ENCODE assay signal across 11 cellular contexts in genomic region chr10:72107325-72108003, GRCh38. TPM values are rescaled to one million over a fixed set of nuclear protein-coding genes. Genes with fewer than 3 reads are reported as not detected.
DNase-seq lines count a peak whose midpoint lies in the region; ATAC-seq and TF ChIP-seq lines count a peak whose summit lies in the region.
"Had no signal": no experiment of that assay in that cellular context is flagged by ENCODE, and none has a peak within 500 bp of the region (broad histone marks: within the 10 kb centered on the region; RNA-seq: fewer than 3 reads in every experiment).

No MANE protein-coding gene starts in this region.

- TF ChIP-seq CTCF in MM.1S (IDR thresholded peaks at IDR 0.05; ENCODE audit: low read length) (no peak), mammary epithelial cell (conservative IDR thresholded peaks at IDR 0.05 in 1 of 2, IDR thresholded peaks at IDR 0.05 in 1 of 2; ENCODE audit: extremely low read depth in 1 of 2, insufficient read depth in 1 of 2, low read depth in 1 of 2, low read length in 2 of 2) (no peak), GM23338 (conservative IDR thresholded peaks at IDR 0.05; ENCODE audit: low read depth in 2 of 2) (no peak)

- H3K9me3 ChIP-seq in MM.1S (replicated peaks; ENCODE audit: insufficient read depth, low read length) (no peaks in the 10 kb centered on the region), mammary epithelial cell (replicated peaks; ENCODE audit: insufficient read depth, low read length) (no peaks in the 10 kb centered on the region)
- H3K9me3 ChIP-seq: BE2C had no signal

- H3K4me3 Mint-ChIP-seq in activated T-cell treated with anti-CD3 and anti-CD28 coated beads, Interleukin-2, amount 50 U/mL, for 24 hours = peak overlapping the region; percentile 71
- peak overlapping the region; percentile 56 for H3K4me3 Mint-ChIP-seq in stimulated activated effector memory CD8-positive, alpha-beta T cell treated with anti-CD3 and anti-CD28 coated beads, Interleukin-12 subunit alpha, Interleukin-12 subunit beta, amount 100 ng/mL, for 72 hours
- no peak overlapping the region for H3K4me3 Mint-ChIP-seq in GM23338

- H3K27ac ChIP-seq in MM.1S (ENCODE audit: low read length) (peak overlapping the region; percentile 50; the same call in 1 of the 2 replicates), mammary epithelial cell (ENCODE audit: insufficient read depth, low read depth, low read length) (peak overlapping the region; percentile 95), GM23338 (ENCODE audit: low read depth) (no peak overlapping the region)
- H3K27ac ChIP-seq: parathyroid adenoma had no signal

- intact Hi-C loops in mammary epithelial cell (cut with micrococcal nuclease) = no loop called here

- H3K4me2 ChIP-seq in MM.1S (ENCODE audit: low read depth, low read length) (peak overlapping the region; percentile 54), mammary epithelial cell (ENCODE audit: insufficient read depth, low read depth, low read length) (peak overlapping the region; percentile 50), GM23338 (no peak overlapping the region)

- H3K4me1 ChIP-seq in MM.1S (ENCODE audit: low read length) (peaks cover 40% of the 10 kb centered on the region), mammary epithelial cell (ENCODE audit: insufficient read depth, low read length) (peaks cover 24% of the 10 kb centered on the region), GM23338 (ENCODE audit: insufficient read depth) (no peaks in the 10 kb centered on the region)
- H3K4me1 ChIP-seq: parathyroid adenoma had no signal

- in situ Hi-C loops in mammary epithelial cell (cut with MboI; ENCODE audit: low sequenced_read_pairs in 2 of 2) = no loop called here

- H3K9me2 ChIP-seq in MM.1S (replicated peaks; ENCODE audit: insufficient read depth, low read length) (no peaks in the 10 kb centered on the region), GM23338 (ENCODE audit: insufficient read depth) (no peaks in the 10 kb centered on the region)

- H3K27me3 ChIP-seq in MM.1S (replicated peaks; ENCODE audit: insufficient read depth, low read length) (no peaks in the 10 kb centered on the region), mammary epithelial cell (ENCODE audit: insufficient read depth, low read length) (no peaks in the 10 kb centered on the region), GM23338 (ENCODE audit: insufficient read depth) (no peaks in the 10 kb centered on the region)
- H3K27me3 ChIP-seq: BE2C had no signal

- peak overlapping the region; percentile 6; the same call in 1 of the 2 replicates for H3K9ac ChIP-seq in MM.1S (ENCODE audit: low read length)
- H3K9ac ChIP-seq in mammary epithelial cell (ENCODE audit: insufficient read depth, low read length) = no peak overlapping the region
- H3K9ac ChIP-seq: parathyroid adenoma had no signal

- H3K36me3 ChIP-seq in MM.1S (replicated peaks; ENCODE audit: insufficient read depth, low read length) (no peaks in the 10 kb centered on the region), mammary epithelial cell (ENCODE audit: insufficient read depth, low read length) (no peaks in the 10 kb centered on the region), GM23338 (ENCODE audit: insufficient read depth) (no peaks in the 10 kb centered on the region)
- H3K36me3 ChIP-seq: BE2C had no signal

- peak; percentile 71 for ATAC-seq in stimulated activated effector memory CD8-positive, alpha-beta T cell treated with anti-CD3 and anti-CD28 coated beads, Interleukin-12 subunit alpha, Interleukin-12 subunit beta, amount 100 ng/mL, for 72 hours
- no peak for ATAC-seq in GM23338
- no peak for ATAC-seq in HG03520 (IDR thresholded peaks at IDR 0.05; ENCODE audit: unreplicated experiment)

- peaks cover 79% of the 10 kb centered on the region for H3K4me1 Mint-ChIP-seq in activated T-cell treated with anti-CD3 and anti-CD28 coated beads, Interleukin-2, amount 50 U/mL, for 24 hours (ENCODE audit: low read depth)
- H3K4me1 Mint-ChIP-seq in stimulated activated effector memory CD8-positive, alpha-beta T cell treated with anti-CD3 and anti-CD28 coated beads, Interleukin-12 subunit alpha, Interleukin-12 subunit beta, amount 100 ng/mL, for 72 hours = peaks cover 44% of the 10 kb centered on the region
- H3K4me1 Mint-ChIP-seq in GM23338 = peaks cover 2% of the 10 kb centered on the region; the same call in 1 of the 3 replicates

- peak overlapping the region; percentile 9; the same call in 1 of the 2 replicates for H3K4me3 ChIP-seq in MM.1S (ENCODE audit: low read length)
- H3K4me3 ChIP-seq in mammary epithelial cell (replicated peaks in 1 of 3; ENCODE audit: insufficient read depth in 1 of 3, low read depth in 2 of 3, low read length in 3 of 3) = peak overlapping the region in 1 of 3 experiments; percentile 12
- H3K4me3 ChIP-seq in GM23338 = no peak overlapping the region

- no TSS peak for BruUV-seq in mammary epithelial cell (replicated peaks; lab: Mats Ljungman, UMichigan)

- H3F3A ChIP-seq in MM.1S (ENCODE audit: insufficient read depth, low read length) (peaks cover 7% of the 10 kb centered on the region; the same call in 1 of the 2 replicates), GM23338 (replicated peaks; ENCODE audit: low read depth) (no peaks in the 10 kb centered on the region)

- CTCF ChIA-PET in mammary epithelial cell (lab: Charles Lee; ENCODE audit: low non-redundant PET) = no interaction called here

- no peaks in the 10 kb centered on the region for H3K27me3 Mint-ChIP-seq in activated T-cell treated with anti-CD3 and anti-CD28 coated beads, Interleukin-2, amount 50 U/mL, for 24 hours
- no peaks in the 10 kb centered on the region for H3K27me3 Mint-ChIP-seq in GM23338 (ENCODE audit: insufficient read depth, low read depth, poor library complexity)

- peak overlapping the region; percentile 93 for H3K27ac Mint-ChIP-seq in activated T-cell treated with anti-CD3 and anti-CD28 coated beads, Interleukin-2, amount 50 U/mL, for 24 hours
- H3K27ac Mint-ChIP-seq in stimulated activated effector memory CD8-positive, alpha-beta T cell treated with anti-CD3 and anti-CD28 coated beads, Interleukin-12 subunit alpha, Interleukin-12 subunit beta, amount 100 ng/mL, for 72 hours = peak overlapping the region; percentile 91
- no peak overlapping the region for H3K27ac Mint-ChIP-seq in GM23338

- H3K9me3 Mint-ChIP-seq in activated T-cell treated with anti-CD3 and anti-CD28 coated beads, Interleukin-2, amount 50 U/mL, for 24 hours = no peaks in the 10 kb centered on the region
- H3K9me3 Mint-ChIP-seq in stimulated activated effector memory CD8-positive, alpha-beta T cell treated with anti-CD3 and anti-CD28 coated beads, Interleukin-12 subunit alpha, Interleukin-12 subunit beta, amount 100 ng/mL, for 72 hours = no peaks in the 10 kb centered on the region
- H3K9me3 Mint-ChIP-seq in GM23338 = no peaks in the 10 kb centered on the region

- H2AFZ ChIP-seq in MM.1S (ENCODE audit: low read length) (peak overlapping the region; percentile 51; the same call in 1 of the 2 replicates), mammary epithelial cell (ENCODE audit: low read depth, low read length) (peak overlapping the region; percentile 35), GM23338 (no peak overlapping the region)
- H2AFZ ChIP-seq: parathyroid adenoma had no signal

- H3K79me2 ChIP-seq in MM.1S (ENCODE audit: low read length) (no peaks in the 10 kb centered on the region), mammary epithelial cell (ENCODE audit: insufficient read depth, low read length) (no peaks in the 10 kb centered on the region), GM23338 (replicated peaks; ENCODE audit: insufficient read depth) (no peaks in the 10 kb centered on the region)
- H3K79me2 ChIP-seq: parathyroid adenoma had no signal

- 4% methylated on average over 3 of the region's 3 CpGs for WGBS in mammary epithelial cell (ENCODE audit: low coverage, missing lambda C conversion rate)

- dilution Hi-C loops in mammary epithelial cell (cut with HindIII; ENCODE audit: low sequenced_read_pairs) = no loop called here

- H3K36me3 Mint-ChIP-seq in activated T-cell treated with anti-CD3 and anti-CD28 coated beads, Interleukin-2, amount 50 U/mL, for 24 hours (ENCODE audit: low read depth) = peaks cover 41% of the 10 kb centered on the region
- H3K36me3 Mint-ChIP-seq in stimulated activated effector memory CD8-positive, alpha-beta T cell treated with anti-CD3 and anti-CD28 coated beads, Interleukin-12 subunit alpha, Interleukin-12 subunit beta, amount 100 ng/mL, for 72 hours = peaks cover 9% of the 10 kb centered on the region
- H3K36me3 Mint-ChIP-seq in GM23338 (ENCODE audit: low read depth) = peaks cover 8% of the 10 kb centered on the region; the same call in 1 of the 3 replicates

- H4K20me1 ChIP-seq in MM.1S (ENCODE audit: insufficient read depth, low read length) = no peaks in the 10 kb centered on the region
- H4K20me1 ChIP-seq in mammary epithelial cell (ENCODE audit: insufficient read depth, low read length) = no peaks in the 10 kb centered on the region
- H4K20me1 ChIP-seq in GM23338 (replicated peaks; ENCODE audit: insufficient read depth) = no peaks in the 10 kb centered on the region

- DNase-seq in activated T-cell treated with anti-CD3 and anti-CD28 coated beads, Interleukin-2, amount 50 U/mL, for 24 hours = no peak
- DNase-seq in activated T-cell treated with anti-CD3 and anti-CD28 coated beads for 4 hours (no peak), MM.1S (peak; percentile 38), mammary epithelial cell (peak; percentile 75), GM23338 (ENCODE audit: low spot score) (no peak), amygdala (lab: John Stamatoyannopoulos, UW) (no peak)
- DNase-seq in stimulated activated effector memory CD8-positive, alpha-beta T cell treated with anti-CD3 and anti-CD28 coated beads, Interleukin-12 subunit alpha, Interleukin-12 subunit beta, amount 100 ng/mL, for 72 hours (ENCODE audit: low spot score in 2 of 2) = no peak
- DNase-seq: BE2C, NCI-H2081 had no signal

TF ChIP-seq in GM23338, 12 proteins besides CTCF, POLR2A, EP300 and RAD21 (continues in another document):
- TF ChIP-seq STAT1 (IDR thresholded peaks at IDR 0.05; ENCODE audit: unreplicated experiment) = no peak

RNA-seq across cellular contexts. Expression of gene SPOCK2, which starts 19.1 kb away (rescaled TPM):
- total RNA-seq in mammary epithelial cell = 10 to 100 TPM in 1 of 2 donors, under 1 TPM in 1; 0.49 to 20.2 TPM
- 0.10 TPM for polyA plus RNA-seq in mammary epithelial cell
- polyA minus RNA-seq in mammary epithelial cell = 0.62 TPM
- total RNA-seq in GM23338 (2014; rRNA removed; shearing (Covaris generic)) = 2.6 and 3.6 TPM in 2 replicates
- 1.2 and 1.3 TPM in 2 replicates for polyA plus RNA-seq in GM23338 (2016; fragmentation: Nextera tagmentation; extraction: Ambion mirVana)

Comparison
In these comparisons a context has a peak if more than half of its experiments do, and no peak if none do; other contexts are left out.
1. DNase-seq: peak in MM.1S (single experiment) and mammary epithelial cell (single experiment); none in activated T-cell treated with anti-CD3 and anti-CD28 coated beads, Interleukin-2, amount 50 U/mL, for 24 hours (single experiment), activated T-cell treated with anti-CD3 and anti-CD28 coated beads for 4 hours (single experiment), stimulated activated effector memory CD8-positive, alpha-beta T cell treated with anti-CD3 and anti-CD28 coated beads, Interleukin-12 subunit alpha, Interleukin-12 subunit beta, amount 100 ng/mL, for 72 hours (0 of 2), GM23338 (single experiment) and amygdala (0 of 56).